ENCODE assay signal across 20 cellular contexts in genomic region chr4:3724319-3725231, GRCh38. TPM values are rescaled to one million over a fixed set of nuclear protein-coding genes. Genes with fewer than 3 reads are reported as not detected.
DNase-seq lines count a peak whose midpoint lies in the region; ATAC-seq and TF ChIP-seq lines count a peak whose summit lies in the region.
"Had no signal": no experiment of that assay in that cellular context is flagged by ENCODE, and none has a peak within 500 bp of the region (broad histone marks: within the 10 kb centered on the region; RNA-seq: fewer than 3 reads in every experiment).

No MANE protein-coding gene starts in this region.

- H3K36me3 Mint-ChIP-seq in Caco-2 (ENCODE audit: insufficient read depth, unreplicated experiment) = no peaks in the 10 kb centered on the region
- no peaks in the 10 kb centered on the region for H3K36me3 Mint-ChIP-seq in CD4-positive, alpha-beta memory T cell

- POLR2A ChIA-PET in Caco-2 (lab: Charles Lee) = interaction anchor here (0.6 kb wide), 1 partner anchor 1147 kb away, joined by 13 read pairs; no protein-coding TSS in a partner anchor
- POLR2A ChIA-PET in CD4-positive, alpha-beta memory T cell (lab: Charles Lee; ENCODE audit: partially characterized antibody) = no interaction called here

- H3K27me3 Mint-ChIP-seq in Caco-2 (ENCODE audit: insufficient read depth, unreplicated experiment) = peaks cover 7% of the 10 kb centered on the region
- H3K27me3 Mint-ChIP-seq in CD4-positive, alpha-beta memory T cell = peaks cover 20 to 26% of the 10 kb centered on the region in 2 donors

- TF ChIP-seq CTCF in fibroblast of villous mesenchyme (IDR thresholded peaks at IDR 0.05; ENCODE audit: insufficient read depth, low read depth, low read length) (no peak), tibial artery (IDR thresholded peaks at IDR 0.05) (no peak), Caco-2 (IDR thresholded peaks at IDR 0.05; ENCODE audit: insufficient read depth in 1 of 2, low read depth in 1 of 2, low read length in 1 of 2, severe bottlenecking in 1 of 2, unreplicated experiment in 1 of 2) (no peak)

- H3K4me1 ChIP-seq in right cardiac atrium (ENCODE audit: control insufficient read depth, insufficient read depth, low read length) (no peaks in the 10 kb centered on the region), tibial artery (peaks cover 4 to 83% (median 47%) of the 10 kb centered on the region in 4 donors), Caco-2 (no peaks in the 10 kb centered on the region)
- no peaks in the 10 kb centered on the region for H3K4me1 ChIP-seq in CD4-positive, alpha-beta memory T cell (ENCODE audit: insufficient read depth, low read length)

- intact Hi-C loops in right cardiac atrium (cut with DNase I) = no loop called here
- intact Hi-C loops in left cardiac atrium (cut with DNase I) = no loop called here
- intact Hi-C loops in tibial artery (cut with DNase I; ENCODE audit: low total_unique reads) = no loop called here
- intact Hi-C loops in Caco-2 (cut with micrococcal nuclease; ENCODE audit: unreplicated experiment) = no loop called here
- intact Hi-C loops in CD4-positive, alpha-beta memory T cell (cut with micrococcal nuclease) = no loop called here

- H3K4me3 ChIP-seq in right cardiac atrium (ENCODE audit: low read length) (no peak overlapping the region), fibroblast of villous mesenchyme (ENCODE audit: low read depth, low read length) (no peak overlapping the region), tibial artery (no peak overlapping the region), Caco-2 (ENCODE audit: low read depth, low read length) (no peak overlapping the region)
- no peak overlapping the region for H3K4me3 ChIP-seq in CD4-positive, alpha-beta memory T cell (ENCODE audit: low read length in 2 of 2)
- H3K4me3 ChIP-seq: SK-N-MC, skin epidermis, suprapubic skin had no signal

- no peak overlapping the region for H3K27ac ChIP-seq in right cardiac atrium (ENCODE audit: low read length)
- H3K27ac ChIP-seq in tibial artery = peak overlapping the region; percentile 76 to 78
- H3K27ac ChIP-seq in CD4-positive, alpha-beta memory T cell (ENCODE audit: low read depth, low read length) = no peak overlapping the region
- H3K27ac ChIP-seq: SK-N-MC, skin epidermis, suprapubic skin had no signal

- no peaks in the 10 kb centered on the region for H3K27me3 ChIP-seq in right cardiac atrium (ENCODE audit: control insufficient read depth, insufficient read depth)
- H3K27me3 ChIP-seq in tibial artery = peaks cover 0 to 22% of the 10 kb centered on the region in 2 donors
- no peaks in the 10 kb centered on the region; the same call in 1 of the 2 replicates for H3K27me3 ChIP-seq in Caco-2 (replicated peaks; ENCODE audit: control insufficient read depth, insufficient read depth, low read length)
- no peaks in the 10 kb centered on the region for H3K27me3 ChIP-seq in CD4-positive, alpha-beta memory T cell (ENCODE audit: insufficient read depth, low read length)

- CTCF ChIA-PET in Caco-2 (lab: Charles Lee) = no interaction called here
- CTCF ChIA-PET in CD4-positive, alpha-beta memory T cell (lab: Charles Lee; ENCODE audit: partially characterized antibody) = no interaction called here

- 16% methylated on average over 44 of the region's 44 CpGs for WGBS in right cardiac atrium

- H3K4me1 Mint-ChIP-seq in Caco-2 (ENCODE audit: low read depth, unreplicated experiment) = no peaks in the 10 kb centered on the region
- H3K4me1 Mint-ChIP-seq in CD4-positive, alpha-beta memory T cell = peaks cover 0 to 5% (median 2%) of the 10 kb centered on the region in 4 donors
- H3K4me1 Mint-ChIP-seq: central memory CD8-positive, alpha-beta T cell had no signal

- no TSS peak for BruUV-seq in Caco-2 (replicated peaks; lab: Mats Ljungman, UMichigan)

- no peak overlapping the region for H3K4me3 Mint-ChIP-seq in Caco-2 (ENCODE audit: unreplicated experiment)
- no peak overlapping the region for H3K4me3 Mint-ChIP-seq in CD4-positive, alpha-beta memory T cell
- H3K4me3 Mint-ChIP-seq: activated CD4-positive, alpha-beta memory T cell treated with anti-CD3 and anti-CD28 coated beads, Interleukin-2, amount 10 ng/mL, durations not matched to agents 7 days and 5 days; central memory CD8-positive, alpha-beta T cell; effector memory CD8-positive, alpha-beta T cell had no signal

- no peaks in the 10 kb centered on the region for H3K9me3 Mint-ChIP-seq in Caco-2 (ENCODE audit: unreplicated experiment)
- H3K9me3 Mint-ChIP-seq in CD4-positive, alpha-beta memory T cell = no peaks in the 10 kb centered on the region
- H3K9me3 Mint-ChIP-seq: activated CD4-positive, alpha-beta memory T cell treated with anti-CD3 and anti-CD28 coated beads, Interleukin-2, amount 10 ng/mL, durations not matched to agents 7 days and 5 days; central memory CD8-positive, alpha-beta T cell; effector memory CD8-positive, alpha-beta T cell had no signal

- H3K9me3 ChIP-seq in right cardiac atrium (ENCODE audit: control insufficient read depth, low read length) (no peaks in the 10 kb centered on the region), tibial artery (no peaks in the 10 kb centered on the region), Caco-2 (no peaks in the 10 kb centered on the region)
- H3K9me3 ChIP-seq in CD4-positive, alpha-beta memory T cell (ENCODE audit: control insufficient read depth in 1 of 2, low read length in 2 of 2) = no peaks in the 10 kb centered on the region
- H3K9me3 ChIP-seq: suprapubic skin had no signal

- H3K36me3 ChIP-seq in tibial artery (no peaks in the 10 kb centered on the region), Caco-2 (ENCODE audit: control insufficient read depth, insufficient read depth, low read length) (no peaks in the 10 kb centered on the region)
- no peaks in the 10 kb centered on the region for H3K36me3 ChIP-seq in CD4-positive, alpha-beta memory T cell (ENCODE audit: insufficient read depth, low read length)
- H3K36me3 ChIP-seq: suprapubic skin had no signal

- peak in 2 of 3 donors; percentile 23 to 27 for DNase-seq in right cardiac atrium
- no peak for DNase-seq in left cardiac atrium
- DNase-seq in MV-4-11 (lab: John Stamatoyannopoulos, UW) = peak; percentile 47
- DNase-seq in fibroblast of villous mesenchyme (ENCODE audit: low read depth) = peak; percentile 25
- DNase-seq in tibial artery = no peak
- DNase-seq in Caco-2 = no peak
- DNase-seq in CD4-positive, alpha-beta memory T cell = no peak
- DNase-seq: activated CD4-positive, alpha-beta memory T cell treated with anti-CD3 and anti-CD28 coated beads, Interleukin-2, amount 10 ng/mL, durations not matched to agents 7 days and 5 days; AML-193; effector memory CD8-positive, alpha-beta T cell; KG1; NCI-H1436 treated with DMSO at 0.1 percent for 48 hours; OCI-M1; stimulated activated CD4-positive, alpha-beta T cell treated with anti-CD3 and anti-CD28 coated beads, Interleukin-4, amount 100 ng/mL, for 4 hours had no signal

- H3K27ac Mint-ChIP-seq in Caco-2 (ENCODE audit: unreplicated experiment) = no peak overlapping the region
- no peak overlapping the region for H3K27ac Mint-ChIP-seq in CD4-positive, alpha-beta memory T cell
- H3K27ac Mint-ChIP-seq: activated CD4-positive, alpha-beta memory T cell treated with anti-CD3 and anti-CD28 coated beads, Interleukin-2, amount 10 ng/mL, durations not matched to agents 7 days and 5 days; effector memory CD8-positive, alpha-beta T cell had no signal

- ATAC-seq in right cardiac atrium (no peak), left cardiac atrium (no peak), HG03039 (IDR thresholded peaks at IDR 0.05; ENCODE audit: unreplicated experiment) (no peak)
- ATAC-seq: effector memory CD8-positive, alpha-beta T cell; left lobe of liver had no signal

RNA-seq across cellular contexts. Expression of gene ADRA2C, which starts 41.6 kb away (rescaled TPM):
- total RNA-seq in right cardiac atrium (1 to 10 TPM; 3.0 to 4.6 (median 3.5) TPM), left cardiac atrium (1 to 10 TPM; 6.8 TPM), fibroblast of villous mesenchyme (2.2 and 6.8 TPM in 2 replicates), Caco-2 (2022) (8.4 and 11.7 TPM in 2 replicates)
- polyA plus RNA-seq in right cardiac atrium = 4.8 TPM
- not detected for total RNA-seq in CD4-positive, alpha-beta memory T cell
- not detected for polyA plus RNA-seq in CD4-positive, alpha-beta memory T cell
- total RNA-seq: activated CD4-positive, alpha-beta memory T cell treated with anti-CD3 and anti-CD28 coated beads, Interleukin-2, amount 10 ng/mL, durations not matched to agents 7 days and 5 days had no signal

Comparison
In these comparisons a context has a peak if more than half of its experiments do, and no peak if none do; other contexts are left out.
1. DNase-seq: peak in right cardiac atrium (2 of 3), MV-4-11 (single experiment) and fibroblast of villous mesenchyme (single experiment); none in left cardiac atrium (single experiment), tibial artery (0 of 2), Caco-2 (0 of 2) and CD4-positive, alpha-beta memory T cell (0 of 5).
2. H3K27ac ChIP-seq: peak in tibial artery (2 of 2); none in right cardiac atrium (single experiment) and CD4-positive, alpha-beta memory T cell (single experiment).